In the genomic region with DNA sequence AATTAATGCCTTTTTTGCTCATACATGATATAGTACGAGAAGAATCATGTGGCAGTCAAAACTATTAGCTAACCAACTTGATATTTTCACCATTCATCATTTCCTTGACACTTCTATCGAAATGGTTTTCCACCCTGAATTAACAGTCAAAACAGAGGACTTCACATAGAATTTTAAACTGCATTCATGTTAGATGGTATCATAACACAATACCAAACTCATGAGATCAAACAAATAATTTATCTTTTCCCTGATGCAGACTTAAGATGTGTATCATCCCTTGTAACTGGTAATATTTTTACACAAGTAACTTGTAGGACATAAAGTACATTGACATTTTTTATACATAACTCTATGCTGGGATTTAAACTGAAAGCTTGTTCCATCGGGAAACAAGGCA, we compare ENCODE assay signal across 37 cellular contexts.
"Had no signal": no experiment of that assay in that cellular context is flagged by ENCODE, and none has a peak within 500 bp of the region (broad histone marks: within the 10 kb centered on the region; RNA-seq: fewer than 3 reads in every experiment).

No MANE protein-coding gene starts in this region.

- H3K27ac ChIP-seq: adrenal gland, breast epithelium, cardiac muscle cell, colonic mucosa, foreskin keratinocyte, gastrocnemius medialis, heart right ventricle, WERI-Rb-1 had no signal

- DNase-seq: activated B cell treated with CpG ODN at 0.5 μM for 24 hours; activated CD4-positive, alpha-beta T cell treated with anti-CD3 and anti-CD28 coated beads for 48 hours; activated CD4-positive, alpha-beta T cell treated with anti-CD3 and anti-CD28 coated beads, Interleukin-2, amount 50 U/mL, for 1 hour; activated CD4-positive, alpha-beta T cell treated with anti-CD3 and anti-CD28 coated beads, Interleukin-2, amount 50 U/mL, for 48 hours; activated CD8-positive, alpha-beta memory T cell treated with anti-CD3 and anti-CD28 coated beads for 24 hours; activated CD8-positive, alpha-beta memory T cell treated with anti-CD3 and anti-CD28 coated beads, Interleukin-2, amount 50 U/mL, for 4 hours; activated CD8-positive, alpha-beta T cell treated with anti-CD3 and anti-CD28 coated beads for 36 hours; activated effector memory CD4-positive, alpha-beta T cell treated with anti-CD3 and anti-CD28 coated beads, Interleukin-2, amount 50 U/mL, for 16 hours; activated naive CD4-positive, alpha-beta T cell treated with anti-CD3 and anti-CD28 coated beads for 36 hours; activated naive CD8-positive, alpha-beta T cell treated with anti-CD3 and anti-CD28 coated beads for 36 hours; activated naive CD8-positive, alpha-beta T cell treated with anti-CD3 and anti-CD28 coated beads, Interleukin-2, amount 50 U/mL, for 24 hours; activated T-cell treated with anti-CD3 and anti-CD28 coated beads, Interleukin-2, amount 50 U/mL, for 1 hour; activated T-cell treated with anti-CD3 and anti-CD28 coated beads, Interleukin-2, amount 50 U/mL, for 48 hours; adrenal gland; amygdala; aorta; central memory CD4-positive, alpha-beta T cell; cerebellar nuclear complex; colonic mucosa; effector memory CD4-positive, alpha-beta T cell; endodermal cell; foreskin keratinocyte; gastrocnemius medialis; heart right ventricle; T-helper 1 cell; T-helper 17 cell; T1000; WERI-Rb-1 had no signal

- H3K27me3 Mint-ChIP-seq: activated naive CD8-positive, alpha-beta T cell treated with anti-CD3 and anti-CD28 coated beads for 36 hours had no signal

- H3K9me3 ChIP-seq: adrenal gland, breast epithelium, colonic mucosa, gastrocnemius medialis, heart right ventricle had no signal

- H3K4me1 ChIP-seq: adrenal gland, breast epithelium, colonic mucosa, gastrocnemius medialis had no signal

- H3K9me3 Mint-ChIP-seq: activated B cell treated with CpG ODN at 0.5 μM for 24 hours; activated CD8-positive, alpha-beta T cell treated with anti-CD3 and anti-CD28 coated beads for 36 hours; activated naive CD4-positive, alpha-beta T cell treated with anti-CD3 and anti-CD28 coated beads for 36 hours; activated naive CD4-positive, alpha-beta T cell treated with anti-CD3 and anti-CD28 coated beads, Interleukin-2, amount 50 U/mL, for 24 hours; activated naive CD8-positive, alpha-beta T cell treated with anti-CD3 and anti-CD28 coated beads for 36 hours; activated naive CD8-positive, alpha-beta T cell treated with anti-CD3 and anti-CD28 coated beads, Interleukin-2, amount 50 U/mL, for 24 hours; activated T-helper 1 cell treated with anti-CD3 and anti-CD28 coated beads, Interleukin-12 subunit alpha, Interleukin-12 subunit beta, Interleukin-2, Interleukin-4 antibody, amounts not matched to agents 30 ng/mL and 10 ng/mL and 1 ng/mL, durations not matched to agents 14 hours and 24 hours and 36 hours; activated T-helper 2 cell treated with anti-CD3 and anti-CD28 coated beads, Interferon-gamma antibody, Interleukin-2, Interleukin-4, amounts not matched to agents 10 μg/mL and 5 μg/mL and 100 μg/mL, durations not matched to agents 14 hours and 24 hours and 36 hours; brain; endodermal cell; T-helper 2 cell treated with Interferon-gamma antibody and Interleukin-4, amounts not matched to agents 5 μg/mL and 100 μg/mL, for 36 hours had no signal

- H3K27me3 ChIP-seq: breast epithelium, cardiac muscle cell, colonic mucosa, foreskin keratinocyte, gastrocnemius medialis, heart right ventricle had no signal

- H3K4me3 ChIP-seq: adrenal gland, breast epithelium, cardiac muscle cell, colonic mucosa, gastrocnemius medialis, heart right ventricle had no signal

- H3K4me3 Mint-ChIP-seq: activated B cell treated with CpG ODN at 0.5 μM for 24 hours; activated CD8-positive, alpha-beta T cell treated with anti-CD3 and anti-CD28 coated beads for 36 hours; activated naive CD4-positive, alpha-beta T cell treated with anti-CD3 and anti-CD28 coated beads for 36 hours; activated naive CD4-positive, alpha-beta T cell treated with anti-CD3 and anti-CD28 coated beads, Interleukin-2, amount 50 U/mL, for 24 hours; activated naive CD8-positive, alpha-beta T cell treated with anti-CD3 and anti-CD28 coated beads for 36 hours; activated naive CD8-positive, alpha-beta T cell treated with anti-CD3 and anti-CD28 coated beads, Interleukin-2, amount 50 U/mL, for 24 hours; activated T-helper 1 cell treated with anti-CD3 and anti-CD28 coated beads, Interleukin-12 subunit alpha, Interleukin-12 subunit beta, Interleukin-2, Interleukin-4 antibody, amounts not matched to agents 30 ng/mL and 10 ng/mL and 1 ng/mL, durations not matched to agents 14 hours and 24 hours and 36 hours; brain; endodermal cell; T-helper 17 cell; T-helper 2 cell treated with Interferon-gamma antibody and Interleukin-4, amounts not matched to agents 5 μg/mL and 100 μg/mL, for 36 hours had no signal

- H3K27ac Mint-ChIP-seq: activated B cell treated with CpG ODN at 0.5 μM for 24 hours; activated CD8-positive, alpha-beta T cell treated with anti-CD3 and anti-CD28 coated beads for 36 hours; activated naive CD4-positive, alpha-beta T cell treated with anti-CD3 and anti-CD28 coated beads for 36 hours; activated naive CD4-positive, alpha-beta T cell treated with anti-CD3 and anti-CD28 coated beads, Interleukin-2, amount 50 U/mL, for 24 hours; activated naive CD8-positive, alpha-beta T cell treated with anti-CD3 and anti-CD28 coated beads for 36 hours; activated naive CD8-positive, alpha-beta T cell treated with anti-CD3 and anti-CD28 coated beads, Interleukin-2, amount 50 U/mL, for 24 hours; activated T-helper 1 cell treated with anti-CD3 and anti-CD28 coated beads, Interleukin-12 subunit alpha, Interleukin-12 subunit beta, Interleukin-2, Interleukin-4 antibody, amounts not matched to agents 30 ng/mL and 10 ng/mL and 1 ng/mL, durations not matched to agents 14 hours and 24 hours and 36 hours; activated T-helper 2 cell treated with anti-CD3 and anti-CD28 coated beads, Interferon-gamma antibody, Interleukin-2, Interleukin-4, amounts not matched to agents 10 μg/mL and 5 μg/mL and 100 μg/mL, durations not matched to agents 14 hours and 24 hours and 36 hours; brain; endodermal cell; T-helper 17 cell; T-helper 2 cell treated with Interferon-gamma antibody and Interleukin-4, amounts not matched to agents 5 μg/mL and 100 μg/mL, for 36 hours had no signal

- ATAC-seq: activated CD4-positive, CD25-positive, alpha-beta regulatory T cell treated with anti-CD3 and anti-CD28 coated beads, Interleukin-2, amount 50 U/mL, for 24 hours; activated CD8-positive, alpha-beta T cell treated with anti-CD3 and anti-CD28 coated beads for 36 hours; activated naive CD8-positive, alpha-beta T cell treated with anti-CD3 and anti-CD28 coated beads, Interleukin-2, amount 50 U/mL, for 24 hours; esophagus mucosa; foreskin keratinocyte; gastrocnemius medialis; heart right ventricle; T-helper 17 cell had no signal

- H3K4me1 Mint-ChIP-seq: activated B cell treated with CpG ODN at 0.5 μM for 24 hours; activated naive CD4-positive, alpha-beta T cell treated with anti-CD3 and anti-CD28 coated beads, Interleukin-2, amount 50 U/mL, for 24 hours; activated naive CD8-positive, alpha-beta T cell treated with anti-CD3 and anti-CD28 coated beads for 36 hours had no signal

- H3K36me3 ChIP-seq: adrenal gland, breast epithelium, cardiac muscle cell, colonic mucosa, gastrocnemius medialis, heart right ventricle, WERI-Rb-1 had no signal

- H3K36me3 Mint-ChIP-seq: activated naive CD4-positive, alpha-beta T cell treated with anti-CD3 and anti-CD28 coated beads, Interleukin-2, amount 50 U/mL, for 24 hours; activated naive CD8-positive, alpha-beta T cell treated with anti-CD3 and anti-CD28 coated beads for 36 hours; brain had no signal
